Comparison of ENCODE assay signal across 8 cellular contexts in genomic region chr14:50943943-50944646, GRCh38. TPM values are rescaled to one million over a fixed set of nuclear protein-coding genes. Genes with fewer than 3 reads are reported as not detected.
DNase-seq lines count a peak whose midpoint lies in the region; ATAC-seq and TF ChIP-seq lines count a peak whose summit lies in the region.

TSS of gene PYGL (minus strand) at chr14:50944483. CDS start at chr14:50944403, 80 bp downstream.

- peaks cover 6 to 16% (median 14%) of the 10 kb centered on the region in 4 donors for H3K4me1 Mint-ChIP-seq in naive thymus-derived CD8-positive, alpha-beta T cell
- H3K4me1 Mint-ChIP-seq in type B pancreatic cell (ENCODE audit: unreplicated experiment): peaks cover 21% of the 10 kb centered on the region

- H3K27ac Mint-ChIP-seq in naive thymus-derived CD8-positive, alpha-beta T cell: peak within 1 kb of the TSS in 8 of 10 donors; percentile 11 to 79 (median 46)
- peak within 1 kb of the TSS; percentile 75 for H3K27ac Mint-ChIP-seq in type B pancreatic cell

- peaks cover 16% of the 10 kb centered on the region for H3K4me1 ChIP-seq in HAP-1

- peak; percentile 65 to 81 for ATAC-seq in naive thymus-derived CD8-positive, alpha-beta T cell
- ATAC-seq in HG02852 (IDR thresholded peaks at IDR 0.05; ENCODE audit: unreplicated experiment): no peak

- TF ChIP-seq CTCF in fibroblast of pulmonary artery (IDR thresholded peaks at IDR 0.05; ENCODE audit: low read length, missing control alignments) (no peak), type B pancreatic cell (conservative IDR thresholded peaks at IDR 0.05) (no peak)

- POLR2A ChIA-PET in naive thymus-derived CD8-positive, alpha-beta T cell (lab: Charles Lee): no interaction called here

- no peaks in the 10 kb centered on the region for H3K9me3 ChIP-seq in HAP-1

- peak; percentile 40 for DNase-seq in GM04504 (ENCODE audit: low read depth)
- DNase-seq in HAP-1 (ENCODE audit: low spot score in 2 of 2): peak; percentile 66 to 90
- DNase-seq in NCI-H345 (lab: John Stamatoyannopoulos, UW): peak; percentile 68
- DNase-seq in activated CD8-positive, alpha-beta memory T cell treated with anti-CD3 and anti-CD28 coated beads, Interleukin-2, amount 50 U/mL, for 4 hours: peak; percentile 29
- DNase-seq in fibroblast of pulmonary artery (ENCODE audit: low read depth): peak; percentile 71
- peak in 6 of 10 donors; percentile 9 to 24 (median 18) for DNase-seq in naive thymus-derived CD8-positive, alpha-beta T cell
- peak; percentile 77 for DNase-seq in type B pancreatic cell (ENCODE audit: extremely low spot score, unreplicated experiment)

- H3K27me3 Mint-ChIP-seq in naive thymus-derived CD8-positive, alpha-beta T cell: peaks cover 24 to 38% (median 31%) of the 10 kb centered on the region in 5 donors
- H3K27me3 Mint-ChIP-seq in type B pancreatic cell: peaks cover 11% of the 10 kb centered on the region

- H3K4me3 ChIP-seq in HAP-1 (peak within 1 kb of the TSS; percentile 70), fibroblast of pulmonary artery (replicated peaks; ENCODE audit: low read depth, low read length) (peak within 1 kb of the TSS; percentile 77)

- peak within 1 kb of the TSS; percentile 79 to 90 (median 88) for H3K4me3 Mint-ChIP-seq in naive thymus-derived CD8-positive, alpha-beta T cell
- H3K4me3 Mint-ChIP-seq in type B pancreatic cell: peak within 1 kb of the TSS; percentile 92

- in situ Hi-C loops in HAP-1 (cut with MboI; ENCODE audit: low sequenced_read_pairs): loop anchor here (10.0 kb wide), 1 partner anchor 301 kb away; the partner anchor contains the start of gene TMX1

- peaks cover 0 to 5% (median 0%) of the 10 kb centered on the region in 9 donors for H3K9me3 Mint-ChIP-seq in naive thymus-derived CD8-positive, alpha-beta T cell
- peaks cover 4% of the 10 kb centered on the region for H3K9me3 Mint-ChIP-seq in type B pancreatic cell

- H3K36me3 Mint-ChIP-seq in naive thymus-derived CD8-positive, alpha-beta T cell: peaks cover 0 to 12% (median 3%) of the 10 kb centered on the region in 3 donors
- peaks cover 12% of the 10 kb centered on the region for H3K36me3 Mint-ChIP-seq in type B pancreatic cell

- no peaks in the 10 kb centered on the region for H3K27me3 ChIP-seq in HAP-1 (ENCODE audit: low read depth)

- peaks cover 25% of the 10 kb centered on the region for H3K36me3 ChIP-seq in HAP-1 (replicated peaks)

RNA-seq across cellular contexts. Expression of gene PYGL, which starts in this region (rescaled TPM):
- total RNA-seq in naive thymus-derived CD8-positive, alpha-beta T cell: under 1 TPM; 0.33 to 0.39 TPM
- under 1 TPM in 2 of 3 donors, not detected in 1; 0.06 to 0.10 TPM for polyA plus RNA-seq in naive thymus-derived CD8-positive, alpha-beta T cell
- total RNA-seq in type B pancreatic cell (ENCODE audit: low replicate concordance): 27.3 and 38.8 TPM in 2 replicates

Comparison
In these comparisons a context has a peak if more than half of its experiments do, and no peak if none do; other contexts are left out.
1. RNA of gene PYGL (total RNA-seq): 27.3 to 38.8 TPM in type B pancreatic cell; 0.33 to 0.39 TPM in naive thymus-derived CD8-positive, alpha-beta T cell; every median in the first group is over 10 times any median in the second.
2. Peak in DNase-seq and ATAC-seq in naive thymus-derived CD8-positive, alpha-beta T cell; RNA of the gene not detected or under 1 TPM.
3. DNase-seq: peak in every context shown above with its lines; median percentile 78 in HAP-1; 77 in type B pancreatic cell; 71 in fibroblast of pulmonary artery; 68 in NCI-H345; 40 in GM04504; 29 in activated CD8-positive, alpha-beta memory T cell treated with anti-CD3 and anti-CD28 coated beads, Interleukin-2, amount 50 U/mL, for 4 hours; 18 in naive thymus-derived CD8-positive, alpha-beta T cell.